Comparison of ENCODE assay signal across 32 cellular contexts in the genomic region with DNA sequence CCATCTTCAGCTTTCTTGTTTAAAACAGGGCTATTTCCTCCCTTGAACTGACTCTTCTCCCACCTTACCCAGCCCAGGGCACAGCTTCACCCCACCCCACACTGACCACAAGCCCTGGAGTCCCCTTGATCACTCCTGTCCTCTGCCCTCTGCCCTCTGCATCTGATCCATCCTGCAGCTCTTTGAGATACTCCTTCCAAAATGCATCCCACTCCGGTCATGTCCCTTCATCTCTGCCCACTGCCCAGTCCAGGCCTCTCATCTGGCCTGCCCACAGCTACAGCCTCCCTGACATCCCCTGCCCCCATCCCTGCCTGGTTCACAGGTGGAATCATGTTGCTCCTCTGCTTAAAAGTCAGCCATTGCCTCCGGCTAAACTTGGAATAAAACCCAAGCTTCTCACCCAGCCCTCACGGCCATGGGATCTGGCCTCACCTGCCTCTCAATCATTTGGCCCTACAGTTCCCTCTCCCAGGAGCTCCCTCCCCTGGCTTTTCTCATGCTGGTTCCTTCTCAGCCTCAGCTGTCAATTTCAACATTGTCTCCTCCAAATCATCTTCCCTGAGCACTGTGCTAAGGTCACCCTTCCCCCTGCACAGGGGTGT.
DNase-seq lines count a peak whose midpoint lies in the region; ATAC-seq and TF ChIP-seq lines count a peak whose summit lies in the region.
"Had no signal": no experiment of that assay in that cellular context is flagged by ENCODE, and none has a peak within 500 bp of the region (broad histone marks: within the 10 kb centered on the region; RNA-seq: fewer than 3 reads in every experiment).

No MANE protein-coding gene starts in this region.

- no peak for TF ChIP-seq CTCF in heart right ventricle (IDR thresholded peaks at IDR 0.05)
- TF ChIP-seq CTCF in nephron progenitor cell (IDR thresholded peaks at IDR 0.05) = no peak
- TF ChIP-seq CTCF in type B pancreatic cell (conservative IDR thresholded peaks at IDR 0.05) = no peak

- H3K27me3 ChIP-seq in heart right ventricle = peaks cover 0 to 19% (median 0%) of the 10 kb centered on the region in 7 donors
- H3K27me3 ChIP-seq: ascending aorta had no signal

- H3K9me3 Mint-ChIP-seq in nephron progenitor cell (no peaks in the 10 kb centered on the region), type B pancreatic cell (no peaks in the 10 kb centered on the region)
- H3K9me3 Mint-ChIP-seq: activated CD4-positive, alpha-beta memory T cell treated with anti-CD3 and anti-CD28 coated beads, Interleukin-2, amount 10 ng/mL, durations not matched to agents 7 days and 5 days; activated naive CD8-positive, alpha-beta T cell treated with anti-CD3 and anti-CD28 coated beads, Interleukin-2, amount 10 ng/mL, durations not matched to agents 7 days and 5 days; CD8-positive, alpha-beta T cell; effector memory CD8-positive, alpha-beta T cell; nephron; stimulated activated naive CD8-positive, alpha-beta T cell treated with anti-CD3 and anti-CD28 coated beads, Interleukin-15, amount 100 ng/mL, for 72 hours had no signal

- peak overlapping the region in 9 of 10 donors; percentile 55 to 86 (median 75) for H3K27ac ChIP-seq in heart right ventricle
- H3K27ac ChIP-seq: ascending aorta, lower lobe of right lung had no signal

- H3K4me1 Mint-ChIP-seq in nephron progenitor cell = peaks cover 50% of the 10 kb centered on the region
- peaks cover 15% of the 10 kb centered on the region for H3K4me1 Mint-ChIP-seq in type B pancreatic cell (ENCODE audit: unreplicated experiment)
- H3K4me1 Mint-ChIP-seq: activated CD4-positive, alpha-beta memory T cell treated with anti-CD3 and anti-CD28 coated beads, Interleukin-2, amount 10 ng/mL, durations not matched to agents 7 days and 5 days; activated naive CD8-positive, alpha-beta T cell treated with anti-CD3 and anti-CD28 coated beads, Interleukin-2, amount 10 ng/mL, durations not matched to agents 7 days and 5 days; B cell; stimulated activated naive CD8-positive, alpha-beta T cell treated with anti-CD3 and anti-CD28 coated beads, Interleukin-15, amount 100 ng/mL, for 72 hours had no signal

- 64 to 65% methylated on average over 3 of the region's 3 CpGs for WGBS in heart right ventricle, 2 donors

- no peaks in the 10 kb centered on the region for H3K36me3 Mint-ChIP-seq in nephron progenitor cell (ENCODE audit: low read depth)
- H3K36me3 Mint-ChIP-seq in type B pancreatic cell = no peaks in the 10 kb centered on the region
- H3K36me3 Mint-ChIP-seq: activated naive CD8-positive, alpha-beta T cell treated with anti-CD3 and anti-CD28 coated beads, Interleukin-2, amount 10 ng/mL, durations not matched to agents 7 days and 5 days; CD8-positive, alpha-beta T cell had no signal

- DNase-seq in heart right ventricle = no peak
- no peak for DNase-seq in Right ventricle myocardium inferior (ENCODE audit: missing footprints)
- DNase-seq in ecto neural progenitor cell (ENCODE audit: low spot score) = peak; percentile 38
- no peak for DNase-seq in nephron progenitor cell
- peak; percentile 45 for DNase-seq in type B pancreatic cell (ENCODE audit: extremely low spot score, unreplicated experiment)
- DNase-seq in NCI-H1436 treated with DMSO at 0.1 percent for 48 hours (lab: John Stamatoyannopoulos, UW) = no peak
- no peak for DNase-seq in NCI-H748 treated with DMSO at 0.1 percent for 48 hours (lab: John Stamatoyannopoulos, UW)
- DNase-seq: activated CD4-positive, alpha-beta memory T cell treated with anti-CD3 and anti-CD28 coated beads, Interleukin-2, amount 10 ng/mL, durations not matched to agents 7 days and 5 days; activated CD4-positive, alpha-beta T cell treated with anti-CD3 and anti-CD28 coated beads for 1 hour; activated naive CD8-positive, alpha-beta T cell treated with anti-CD3 and anti-CD28 coated beads, Interleukin-2, amount 10 ng/mL, durations not matched to agents 7 days and 5 days; activated T-cell treated with anti-CD3 and anti-CD28 coated beads for 4 hours; cortex of kidney; DMS 273 treated with DMSO at 0.1 percent for 48 hours; effector memory CD8-positive, alpha-beta T cell; H7; kidney; lower lobe of right lung; NCI-H1048; NCI-H1694; NCI-H510A; stimulated activated CD4-positive, alpha-beta T cell treated with anti-CD3 and anti-CD28 coated beads, Interleukin-2, amount 100 ng/mL, for 24 hours; stimulated activated CD8-positive, alpha-beta memory T cell treated with anti-CD3 and anti-CD28 coated beads, Interleukin-4, amount 100 ng/mL, for 48 hours; stimulated activated naive CD8-positive, alpha-beta T cell treated with anti-CD3 and anti-CD28 coated beads, Interleukin-15, amount 100 ng/mL, for 72 hours; T-helper 2 cell had no signal

- no peak overlapping the region for H3K4me3 Mint-ChIP-seq in nephron progenitor cell
- H3K4me3 Mint-ChIP-seq in type B pancreatic cell = no peak overlapping the region
- H3K4me3 Mint-ChIP-seq: activated CD4-positive, alpha-beta memory T cell treated with anti-CD3 and anti-CD28 coated beads, Interleukin-2, amount 10 ng/mL, durations not matched to agents 7 days and 5 days; activated naive CD8-positive, alpha-beta T cell treated with anti-CD3 and anti-CD28 coated beads, Interleukin-2, amount 10 ng/mL, durations not matched to agents 7 days and 5 days; B cell; CD8-positive, alpha-beta T cell; effector memory CD8-positive, alpha-beta T cell; nephron; stimulated activated naive CD8-positive, alpha-beta T cell treated with anti-CD3 and anti-CD28 coated beads, Interleukin-15, amount 100 ng/mL, for 72 hours had no signal

- H3K9me3 ChIP-seq in heart right ventricle = no peaks in the 10 kb centered on the region
- H3K9me3 ChIP-seq: ascending aorta, lower lobe of right lung, tibial nerve had no signal

- ATAC-seq in heart right ventricle (no peak), Right ventricle myocardium inferior (no peak), HG03025 (IDR thresholded peaks at IDR 0.05; ENCODE audit: low FRiP score, unreplicated experiment) (no peak)
- ATAC-seq: CD8-positive, alpha-beta T cell; effector memory CD8-positive, alpha-beta T cell; K562; stimulated activated naive CD8-positive, alpha-beta T cell treated with anti-CD3 and anti-CD28 coated beads, Interleukin-15, amount 100 ng/mL, for 72 hours had no signal

- no peak overlapping the region for H3K4me3 ChIP-seq in heart right ventricle
- H3K4me3 ChIP-seq: ascending aorta, K562, lower lobe of right lung, smooth muscle cell, tibial nerve had no signal

- H3K4me1 ChIP-seq in heart right ventricle = peaks cover 2 to 47% (median 23%) of the 10 kb centered on the region in 9 donors
- H3K4me1 ChIP-seq: ascending aorta had no signal

- intact Hi-C loops in heart right ventricle (cut with DNase I) (loop anchor here in 4 of 10 donors (5.0 to 10.0 kb wide), 4 partner anchors 116 to 186 kb away; no protein-coding TSS in a partner anchor), Right ventricle myocardium inferior (cut with DNase I) (loop anchor here (5.0 to 10.0 kb wide), 2 partner anchors 113 to 186 kb away; no protein-coding TSS in a partner anchor)

- H3K27ac Mint-ChIP-seq in nephron progenitor cell (peak overlapping the region; percentile 5), type B pancreatic cell (no peak overlapping the region)
- H3K27ac Mint-ChIP-seq: activated CD4-positive, alpha-beta memory T cell treated with anti-CD3 and anti-CD28 coated beads, Interleukin-2, amount 10 ng/mL, durations not matched to agents 7 days and 5 days; activated naive CD8-positive, alpha-beta T cell treated with anti-CD3 and anti-CD28 coated beads, Interleukin-2, amount 10 ng/mL, durations not matched to agents 7 days and 5 days; B cell; CD8-positive, alpha-beta T cell; effector memory CD8-positive, alpha-beta T cell; nephron; stimulated activated naive CD8-positive, alpha-beta T cell treated with anti-CD3 and anti-CD28 coated beads, Interleukin-15, amount 100 ng/mL, for 72 hours had no signal

- H3K36me3 ChIP-seq in heart right ventricle = no peaks in the 10 kb centered on the region
- H3K36me3 ChIP-seq: ascending aorta, lower lobe of right lung, tibial nerve had no signal

- H3K27me3 Mint-ChIP-seq in nephron progenitor cell (ENCODE audit: low read depth, poor library complexity) (peaks cover 13% of the 10 kb centered on the region), type B pancreatic cell (peaks cover 24% of the 10 kb centered on the region)

Comparison
In these comparisons a context has a peak if more than half of its experiments do, and no peak if none do; other contexts are left out.
1. DNase-seq: peak in ecto neural progenitor cell (single experiment) and type B pancreatic cell (single experiment); none in heart right ventricle (0 of 2), Right ventricle myocardium inferior (single experiment), nephron progenitor cell (single experiment), NCI-H1436 treated with DMSO at 0.1 percent for 48 hours (single experiment) and NCI-H748 treated with DMSO at 0.1 percent for 48 hours (single experiment).